Comparison of ENCODE assay signal across 13 cellular contexts in genomic region chr5:61290815-61291214, GRCh38. TPM values are rescaled to one million over a fixed set of nuclear protein-coding genes. Genes with fewer than 3 reads are reported as not detected.
DNase-seq lines count a peak whose midpoint lies in the region; ATAC-seq, FAIRE-seq and TF ChIP-seq lines count a peak whose summit lies in the region.
"Had no signal": no experiment of that assay in that cellular context is flagged by ENCODE, and none has a peak within 500 bp of the region (broad histone marks: within the 10 kb centered on the region; RNA-seq: fewer than 3 reads in every experiment).

No MANE protein-coding gene starts in this region.

- no peak overlapping the region for H3K4me3 ChIP-seq in GM23338
- no peak overlapping the region for H3K4me3 ChIP-seq in PC-3 (ENCODE audit: low read length)
- H3K4me3 ChIP-seq in fibroblast of lung (replicated peaks in 1 of 4; ENCODE audit: control extremely low read depth in 1 of 4, insufficient read depth in 1 of 4, low read depth in 3 of 4, low read length in 4 of 4) = no peak overlapping the region
- no peak overlapping the region for H3K4me3 ChIP-seq in pancreas
- H3K4me3 ChIP-seq: left ventricle myocardium inferior had no signal

- CTCF ChIA-PET in PC-3 (lab: Charles Lee) = interaction anchor here (0.5 kb wide), 1 partner anchor 10 kb away, joined by 4 read pairs; no protein-coding TSS in a partner anchor

- H3K27ac ChIP-seq in GM23338 (ENCODE audit: low read depth) (no peak overlapping the region), PC-3 (ENCODE audit: low read length) (no peak overlapping the region), fibroblast of lung (ENCODE audit: insufficient read depth, low read length) (no peak overlapping the region), pancreas (peak overlapping the region; percentile 6 to 86 (median 70))
- H3K27ac ChIP-seq: left ventricle myocardium inferior had no signal

- intact Hi-C loops in PC-3 (cut with micrococcal nuclease) (no loop called here), pancreas (cut with DNase I) (no loop called here)

- no peak for TF ChIP-seq CTCF in GM23338 (conservative IDR thresholded peaks at IDR 0.05; ENCODE audit: low read depth in 2 of 2)
- TF ChIP-seq CTCF in PC-3 (conservative IDR thresholded peaks at IDR 0.05; ENCODE audit: low read depth, low read length) = no peak
- TF ChIP-seq CTCF in fibroblast of lung (conservative IDR thresholded peaks at IDR 0.05 in 1 of 2, IDR thresholded peaks at IDR 0.05 in 1 of 2; ENCODE audit: low read depth in 1 of 2, low read length in 2 of 2) = no peak
- TF ChIP-seq CTCF in pancreas (IDR thresholded peaks at IDR 0.05) = no peak

- DNase-seq in GM23338 (ENCODE audit: low spot score) (no peak), PC-3 (peak; percentile 45), fibroblast of lung (ENCODE audit: low read depth in 2 of 2) (peak; percentile 63 to 80), pancreas (peak in 4 of 6 donors; percentile 62 to 78 (median 76)), GF-D8 (lab: John Stamatoyannopoulos, UW) (no peak)
- DNase-seq in activated T-cell treated with anti-CD3 and anti-CD28 coated beads, Interleukin-2, amount 50 U/mL, for 72 hours = no peak
- no peak for DNase-seq in activated naive CD4-positive, alpha-beta T cell treated with anti-CD3 and anti-CD28 coated beads, Interleukin-2, amount 50 U/mL, for 72 hours (ENCODE audit: low spot score in 2 of 2)
- no peak for DNase-seq in stimulated activated CD4-positive, alpha-beta T cell treated with anti-CD3 and anti-CD28 coated beads, Interleukin-4, amount 100 ng/mL, for 4 hours
- DNase-seq: activated CD8-positive, alpha-beta memory T cell treated with anti-CD3 and anti-CD28 coated beads for 24 hours; anterior cingulate cortex; left ventricle myocardium inferior had no signal

- H3K9ac ChIP-seq in PC-3 (ENCODE audit: low read length) = no peak overlapping the region
- H3K9ac ChIP-seq in fibroblast of lung (ENCODE audit: insufficient read depth, low read length) = no peak overlapping the region

- peak; percentile 82 for FAIRE-seq in pancreas (lab: Jason Lieb, UNC)
- FAIRE-seq: frontal cortex had no signal

- ATAC-seq in GM23338 = no peak
- ATAC-seq in PC-3 = peak; percentile 31
- ATAC-seq in pancreas = peak; percentile 76 to 87 (median 81)
- no peak for ATAC-seq in activated T-cell treated with anti-CD3 and anti-CD28 coated beads, Interleukin-2, amount 50 U/mL, for 72 hours (replicated peaks in 1 of 2)
- no peak for ATAC-seq in activated naive CD4-positive, alpha-beta T cell treated with anti-CD3 and anti-CD28 coated beads, Interleukin-2, amount 50 U/mL, for 72 hours

- no peak overlapping the region for H3K4me3 Mint-ChIP-seq in GM23338
- no peak overlapping the region for H3K4me3 Mint-ChIP-seq in activated T-cell treated with anti-CD3 and anti-CD28 coated beads, Interleukin-2, amount 50 U/mL, for 72 hours
- H3K4me3 Mint-ChIP-seq: stimulated activated naive CD8-positive, alpha-beta T cell treated with anti-CD3 and anti-CD28 coated beads, Interleukin-15, Interleukin-2, amounts not matched to agents 100 ng/mL and 50 ng/mL, for 24 hours had no signal

- H3K79me2 ChIP-seq in GM23338 (replicated peaks; ENCODE audit: insufficient read depth) (no peaks in the 10 kb centered on the region), PC-3 (ENCODE audit: low read length) (no peaks in the 10 kb centered on the region), fibroblast of lung (ENCODE audit: control insufficient read depth, insufficient read depth, low read length) (no peaks in the 10 kb centered on the region)

- H3K4me2 ChIP-seq in GM23338 (no peak overlapping the region), PC-3 (ENCODE audit: low read length) (no peak overlapping the region), fibroblast of lung (ENCODE audit: extremely low read depth, insufficient read depth, low read length) (peak overlapping the region; percentile 18)

- H3K36me3 Mint-ChIP-seq in GM23338 (ENCODE audit: low read depth) = no peaks in the 10 kb centered on the region
- no peaks in the 10 kb centered on the region for H3K36me3 Mint-ChIP-seq in activated T-cell treated with anti-CD3 and anti-CD28 coated beads, Interleukin-2, amount 50 U/mL, for 72 hours (ENCODE audit: insufficient read depth in 2 of 2)
- H3K36me3 Mint-ChIP-seq in activated naive CD4-positive, alpha-beta T cell treated with anti-CD3 and anti-CD28 coated beads, Interleukin-2, amount 50 U/mL, for 72 hours = no peaks in the 10 kb centered on the region

- BruUV-seq in PC-3 (replicated peaks; lab: Mats Ljungman, UMichigan) = no TSS peak

- H3K27me3 ChIP-seq in GM23338 (ENCODE audit: insufficient read depth) (no peaks in the 10 kb centered on the region), PC-3 (ENCODE audit: low read length) (no peaks in the 10 kb centered on the region), fibroblast of lung (ENCODE audit: control insufficient read depth, insufficient read depth, low read length) (no peaks in the 10 kb centered on the region), pancreas (no peaks in the 10 kb centered on the region)

- H4K20me1 ChIP-seq in GM23338 (replicated peaks; ENCODE audit: insufficient read depth) (no peaks in the 10 kb centered on the region), PC-3 (ENCODE audit: low read length) (no peaks in the 10 kb centered on the region), fibroblast of lung (ENCODE audit: control insufficient read depth, extremely low read depth, insufficient read depth, low read length) (no peaks in the 10 kb centered on the region)

- 7 to 11% methylated on average over 3 of the region's 3 CpGs for WGBS in pancreas, 2 donors

- H3K27me3 Mint-ChIP-seq in GM23338 (ENCODE audit: insufficient read depth, low read depth, poor library complexity) = no peaks in the 10 kb centered on the region
- peaks cover 11% of the 10 kb centered on the region for H3K27me3 Mint-ChIP-seq in activated T-cell treated with anti-CD3 and anti-CD28 coated beads, Interleukin-2, amount 50 U/mL, for 72 hours (ENCODE audit: low read depth)

- H3K27ac Mint-ChIP-seq in GM23338 = no peak overlapping the region
- H3K27ac Mint-ChIP-seq in activated T-cell treated with anti-CD3 and anti-CD28 coated beads, Interleukin-2, amount 50 U/mL, for 72 hours = no peak overlapping the region
- H3K27ac Mint-ChIP-seq in activated naive CD4-positive, alpha-beta T cell treated with anti-CD3 and anti-CD28 coated beads, Interleukin-2, amount 50 U/mL, for 72 hours = no peak overlapping the region
- H3K27ac Mint-ChIP-seq: stimulated activated naive CD8-positive, alpha-beta T cell treated with anti-CD3 and anti-CD28 coated beads, Interleukin-15, Interleukin-2, amounts not matched to agents 100 ng/mL and 50 ng/mL, for 24 hours had no signal

- H3K9me2 ChIP-seq in GM23338 (ENCODE audit: insufficient read depth) = 0 out of 2 replicates have a peak, but pooled peaks cover 4% of the 10 kb centered on the region
- no peaks in the 10 kb centered on the region for H3K9me2 ChIP-seq in PC-3 (replicated peaks; ENCODE audit: low read length)

- no peaks in the 10 kb centered on the region for H3K9me3 ChIP-seq in PC-3 (ENCODE audit: low read length)
- no peaks in the 10 kb centered on the region for H3K9me3 ChIP-seq in fibroblast of lung (ENCODE audit: control insufficient read depth, insufficient read depth, low read depth, low read length)
- no peaks in the 10 kb centered on the region for H3K9me3 ChIP-seq in pancreas

- no peaks in the 10 kb centered on the region for H3K9me3 Mint-ChIP-seq in GM23338
- no peaks in the 10 kb centered on the region for H3K9me3 Mint-ChIP-seq in activated T-cell treated with anti-CD3 and anti-CD28 coated beads, Interleukin-2, amount 50 U/mL, for 72 hours
- no peaks in the 10 kb centered on the region for H3K9me3 Mint-ChIP-seq in activated naive CD4-positive, alpha-beta T cell treated with anti-CD3 and anti-CD28 coated beads, Interleukin-2, amount 50 U/mL, for 72 hours
- H3K9me3 Mint-ChIP-seq: stimulated activated naive CD8-positive, alpha-beta T cell treated with anti-CD3 and anti-CD28 coated beads, Interleukin-15, Interleukin-2, amounts not matched to agents 100 ng/mL and 50 ng/mL, for 24 hours had no signal

- H2AFZ ChIP-seq in GM23338 (peak overlapping the region; percentile 61), PC-3 (ENCODE audit: low read length) (no peak overlapping the region), fibroblast of lung (ENCODE audit: low read length) (peak overlapping the region; percentile 28)

- POLR2A ChIA-PET in PC-3 (lab: Charles Lee; ENCODE audit: unreplicated experiment) = no interaction called here

- H3K4me1 Mint-ChIP-seq in GM23338 = peaks cover 9% of the 10 kb centered on the region; the same call in 2 of the 3 replicates
- peaks cover 19% of the 10 kb centered on the region for H3K4me1 Mint-ChIP-seq in activated T-cell treated with anti-CD3 and anti-CD28 coated beads, Interleukin-2, amount 50 U/mL, for 72 hours (ENCODE audit: low read depth)

- H3K4me1 ChIP-seq in GM23338 (ENCODE audit: insufficient read depth) (no peaks in the 10 kb centered on the region), PC-3 (ENCODE audit: insufficient read depth, low read length) (peaks cover 9% of the 10 kb centered on the region; the same call in 1 of the 2 replicates), fibroblast of lung (ENCODE audit: control insufficient read depth, extremely low read depth, insufficient read depth, low read length) (peaks cover 7% of the 10 kb centered on the region), pancreas (peaks cover 26 to 46% (median 39%) of the 10 kb centered on the region in 3 donors)
- H3K4me1 ChIP-seq: left ventricle myocardium inferior had no signal

- H3K36me3 ChIP-seq in GM23338 (ENCODE audit: insufficient read depth) (no peaks in the 10 kb centered on the region), PC-3 (ENCODE audit: low read depth, low read length) (no peaks in the 10 kb centered on the region), fibroblast of lung (ENCODE audit: control insufficient read depth, insufficient read depth, low read length) (no peaks in the 10 kb centered on the region), pancreas (no peaks in the 10 kb centered on the region)
- H3K36me3 ChIP-seq: left ventricle myocardium inferior had no signal

- H3F3A ChIP-seq in GM23338 (replicated peaks; ENCODE audit: low read depth) (no peaks in the 10 kb centered on the region), PC-3 (ENCODE audit: low read length, unreplicated experiment) (no peaks in the 10 kb centered on the region)

TF ChIP-seq in GM23338, 12 proteins besides CTCF, POLR2A, EP300 and RAD21 (continues in another document):
- no peak for TF ChIP-seq EZH2 (IDR thresholded peaks at IDR 0.05; ENCODE audit: low read depth, unreplicated experiment)

RNA-seq across cellular contexts. Expression of gene ZSWIM6, which starts 41.2 kb away (rescaled TPM):
- 6.0 and 6.6 TPM in 2 replicates for total RNA-seq in GM23338 (2014; rRNA removed; shearing (Covaris generic))
- polyA plus RNA-seq in GM23338 (2016; fragmentation: Nextera tagmentation; extraction: Ambion mirVana) (3.8 and 3.9 TPM in 2 replicates), fibroblast of lung (19.5 and 26.6 TPM in 2 replicates), pancreas (1 to 10 TPM; 3.6 to 6.6 TPM)
- total RNA-seq in PC-3 (2014; rRNA removed) (3.4 and 4.3 TPM in 2 replicates), fibroblast of lung (13.6 and 23.5 TPM in 2 replicates), pancreas (10 to 100 TPM in 1 of 6 donors, 1 to 10 TPM in 5; 5.8 to 12.9 (median 6.2) TPM)
- polyA plus RNA-seq in fibroblast of lung (2012) = 10.7 and 16.9 TPM in 2 replicates
- polyA minus RNA-seq in fibroblast of lung (ENCODE audit: low replicate concordance) = 31.5 and 52.5 TPM in 2 replicates
- 1 to 10 TPM; 6.9 to 8.6 TPM for total RNA-seq in activated T-cell treated with anti-CD3 and anti-CD28 coated beads, Interleukin-2, amount 50 U/mL, for 72 hours
- total RNA-seq in activated naive CD4-positive, alpha-beta T cell treated with anti-CD3 and anti-CD28 coated beads, Interleukin-2, amount 50 U/mL, for 72 hours = 1 to 10 TPM; 5.3 to 6.2 TPM

Comparison
In these comparisons a context has a peak if more than half of its experiments do, and no peak if none do; other contexts are left out.
1. ATAC-seq: peak in PC-3 (single experiment) and pancreas (4 of 4); none in GM23338 (single experiment), activated T-cell treated with anti-CD3 and anti-CD28 coated beads, Interleukin-2, amount 50 U/mL, for 72 hours (0 of 2) and activated naive CD4-positive, alpha-beta T cell treated with anti-CD3 and anti-CD28 coated beads, Interleukin-2, amount 50 U/mL, for 72 hours (0 of 2).
2. DNase-seq: peak in PC-3 (single experiment), fibroblast of lung (2 of 2) and pancreas (4 of 6); none in GM23338 (single experiment), activated T-cell treated with anti-CD3 and anti-CD28 coated beads, Interleukin-2, amount 50 U/mL, for 72 hours (0 of 2), activated naive CD4-positive, alpha-beta T cell treated with anti-CD3 and anti-CD28 coated beads, Interleukin-2, amount 50 U/mL, for 72 hours (0 of 2), GF-D8 (single experiment) and stimulated activated CD4-positive, alpha-beta T cell treated with anti-CD3 and anti-CD28 coated beads, Interleukin-4, amount 100 ng/mL, for 4 hours (0 of 2).
3. H3K27ac ChIP-seq: peak in pancreas (4 of 4); none in GM23338 (single experiment), PC-3 (single experiment) and fibroblast of lung (single experiment).